In the genomic region with DNA sequence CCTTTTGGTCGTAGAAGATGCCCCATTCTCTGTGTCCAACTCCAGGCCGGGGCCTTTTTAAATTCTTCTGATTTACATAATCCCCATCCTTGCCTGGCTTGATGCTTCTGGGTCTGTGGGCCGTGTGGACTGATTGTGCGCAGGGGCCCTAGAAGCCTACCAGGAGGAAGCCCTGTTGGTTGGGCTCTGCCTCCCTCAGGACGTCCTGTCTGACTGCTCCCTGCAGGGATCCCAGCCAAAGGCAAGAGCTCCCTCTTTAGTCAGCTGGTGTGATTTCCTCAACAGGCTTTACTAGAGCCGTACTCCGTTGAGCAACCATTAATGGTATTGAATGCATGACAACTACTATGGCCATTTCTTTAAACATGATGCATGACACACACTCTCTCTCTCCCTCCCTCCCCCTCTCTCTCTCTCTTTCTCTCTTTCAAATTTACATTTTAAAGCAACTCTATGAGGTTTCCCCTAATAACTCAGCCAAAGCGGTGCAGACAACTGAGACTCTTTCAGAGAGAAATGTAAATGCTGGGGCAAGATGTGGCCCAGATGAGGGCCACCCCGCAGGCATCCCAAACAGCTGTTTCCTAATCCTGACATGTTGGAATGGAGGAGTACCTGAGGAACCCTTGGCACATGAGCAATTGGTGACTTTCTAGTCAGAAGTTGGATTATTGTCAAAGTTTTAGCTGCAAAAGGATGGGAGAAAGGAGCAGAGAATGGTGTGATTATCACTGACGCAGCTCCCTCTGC, we compare ENCODE assay signal across 7 cellular contexts.
DNase-seq lines count a peak whose midpoint lies in the region; ATAC-seq and TF ChIP-seq lines count a peak whose summit lies in the region.

No MANE protein-coding gene starts in this region.

- peak; percentile 34 for DNase-seq in GM20000 (ENCODE audit: low spot score)
- DNase-seq in OCI-LY7 (ENCODE audit: low spot score): no peak
- DNase-seq in putamen (ENCODE audit: low spot score): peak; percentile 19

- H2AFZ ChIP-seq in OCI-LY7 (ENCODE audit: low read length): no peak overlapping the region

- 42 to 59% methylated on average over 4 to 9 of the region's 10 CpGs for WGBS in gastroesophageal sphincter (ENCODE audit: low coverage in 1 of 2), 2 donors

- BruUV-seq in OCI-LY7 (replicated peaks; lab: Mats Ljungman, UMichigan): no TSS peak

- ATAC-seq in gastroesophageal sphincter (peak; percentile 50), HG03571 (IDR thresholded peaks at IDR 0.05; ENCODE audit: unreplicated experiment) (no peak), GM18517 (IDR thresholded peaks at IDR 0.05; ENCODE audit: unreplicated experiment) (no peak), GM18519 (IDR thresholded peaks at IDR 0.05; ENCODE audit: low FRiP score, unreplicated experiment) (no peak)

- no peaks in the 10 kb centered on the region for H3K9me2 ChIP-seq in OCI-LY7 (ENCODE audit: insufficient read depth, low read length)

- POLR2A ChIA-PET in OCI-LY7 (lab: Charles Lee): interaction anchor here (1.6 kb wide), 1 partner anchor 8 kb away, joined by 4 read pairs; no protein-coding TSS in a partner anchor

- H3K79me2 ChIP-seq in OCI-LY7 (ENCODE audit: insufficient read depth, low read depth, low read length): no peaks in the 10 kb centered on the region

- TF ChIP-seq EP300 in gastroesophageal sphincter (IDR thresholded peaks at IDR 0.05): no peak

- CTCF ChIA-PET in OCI-LY7 (lab: Charles Lee; ENCODE audit: unreplicated experiment): no interaction called here

- no peaks in the 10 kb centered on the region for H3K9me3 ChIP-seq in OCI-LY7 (ENCODE audit: low read length)
- H3K9me3 ChIP-seq in gastroesophageal sphincter: no peaks in the 10 kb centered on the region

- intact Hi-C loops in OCI-LY7 (cut with micrococcal nuclease; ENCODE audit: unreplicated experiment): no loop called here

- no peak overlapping the region for H3K4me2 ChIP-seq in OCI-LY7 (ENCODE audit: low read length)

- no peak for TF ChIP-seq POLR2A in gastroesophageal sphincter (IDR thresholded peaks at IDR 0.05)

- H3K4me3 ChIP-seq in OCI-LY7 (ENCODE audit: low read depth, low read length, poor library complexity, severe bottlenecking) (no peak overlapping the region), gastroesophageal sphincter (no peak overlapping the region)

- H3K27ac ChIP-seq in OCI-LY7 (ENCODE audit: low read depth, low read length, poor library complexity, severe bottlenecking) (no peak overlapping the region), gastroesophageal sphincter (no peak overlapping the region)

- no peaks in the 10 kb centered on the region for H4K20me1 ChIP-seq in OCI-LY7 (ENCODE audit: insufficient read depth, low read length)

- no peaks in the 10 kb centered on the region for H3K36me3 ChIP-seq in OCI-LY7 (ENCODE audit: insufficient read depth, low read length)
- H3K36me3 ChIP-seq in gastroesophageal sphincter: no peaks in the 10 kb centered on the region

- no peaks in the 10 kb centered on the region for H3K27me3 ChIP-seq in gastroesophageal sphincter

- H3K4me1 ChIP-seq in OCI-LY7 (ENCODE audit: insufficient read depth, low read length, poor library complexity, severe bottlenecking): no peaks in the 10 kb centered on the region
- H3K4me1 ChIP-seq in gastroesophageal sphincter: no peaks in the 10 kb centered on the region

- TF ChIP-seq CTCF in GM20000 (IDR thresholded peaks at IDR 0.05; ENCODE audit: extremely low read depth, missing control alignments) (no peak), OCI-LY7 (conservative IDR thresholded peaks at IDR 0.05; ENCODE audit: low read length) (peak; percentile 26; the same call in 1 of the 2 replicates), gastroesophageal sphincter (IDR thresholded peaks at IDR 0.05) (peak in 1 of 4 experiments; percentile 16)
